In genomic region chr13:98591721-98592352, GRCh38 we compare ENCODE assay signal across 27 cellular contexts.
"Had no signal": no experiment of that assay in that cellular context is flagged by ENCODE, and none has a peak within 500 bp of the region (broad histone marks: within the 10 kb centered on the region; RNA-seq: fewer than 3 reads in every experiment).

No MANE protein-coding gene starts in this region.

- H3K27ac Mint-ChIP-seq: effector memory CD8-positive, alpha-beta T cell; naive thymus-derived CD4-positive, alpha-beta T cell; nephron; neural progenitor cell; progenitor cell of endocrine pancreas; stimulated activated naive CD8-positive, alpha-beta T cell treated with anti-CD3 and anti-CD28 coated beads, Interleukin-15, amount 100 ng/mL, for 72 hours had no signal

- H3K9ac ChIP-seq: neural progenitor cell, parathyroid adenoma had no signal

- H3K4me3 Mint-ChIP-seq: effector memory CD8-positive, alpha-beta T cell; naive thymus-derived CD4-positive, alpha-beta T cell; nephron; neural progenitor cell; stimulated activated naive CD8-positive, alpha-beta T cell treated with anti-CD3 and anti-CD28 coated beads, Interleukin-15, amount 100 ng/mL, for 72 hours had no signal

- H3K4me3 ChIP-seq: esophagus squamous epithelium, heart right ventricle, lower lobe of right lung, neural progenitor cell, right lobe of liver, smooth muscle cell, thyroid gland, upper lobe of left lung had no signal

- H3K9me3 Mint-ChIP-seq: effector memory CD8-positive, alpha-beta T cell had no signal

- DNase-seq: cortex of kidney; effector memory CD8-positive, alpha-beta T cell; erythroblast; esophagus squamous epithelium; foreskin melanocyte; glutamatergic neuron; heart right ventricle; hippocampal formation; islet precursor cell; kidney glomerular epithelial cell; left ventricle myocardium superior; lower lobe of right lung; naive thymus-derived CD4-positive, alpha-beta T cell; right lobe of liver; stimulated activated CD4-positive, alpha-beta T cell treated with anti-CD3 and anti-CD28 coated beads, Interleukin-12 subunit alpha, Interleukin-12 subunit beta, amount 100 ng/mL, for 4 hours; stimulated activated CD4-positive, alpha-beta T cell treated with anti-CD3 and anti-CD28 coated beads, Interleukin-1b, Interleukin-23, amount 100 ng/mL, for 48 hours; stimulated activated CD4-positive, alpha-beta T cell treated with anti-CD3 and anti-CD28 coated beads, Interleukin-4, amount 100 ng/mL, for 1 hour; stimulated activated CD8-positive, alpha-beta memory T cell treated with anti-CD3 and anti-CD28 coated beads, Interleukin-4, amount 100 ng/mL, for 48 hours; stimulated activated naive CD4-positive, alpha-beta T cell; stimulated activated naive CD8-positive, alpha-beta T cell treated with anti-CD3 and anti-CD28 coated beads, Interleukin-15, amount 100 ng/mL, for 72 hours; thyroid gland; upper lobe of left lung had no signal

- H3K27me3 ChIP-seq: esophagus squamous epithelium, heart right ventricle, neural progenitor cell, right lobe of liver, thyroid gland, upper lobe of left lung had no signal

- H3K27ac ChIP-seq: esophagus squamous epithelium, heart right ventricle, lower lobe of right lung, neural progenitor cell, parathyroid adenoma, right lobe of liver, thyroid gland, upper lobe of left lung had no signal

- H3K4me1 ChIP-seq: lower lobe of right lung, neural progenitor cell, parathyroid adenoma, right lobe of liver, thyroid gland, upper lobe of left lung had no signal

- H3K4me1 Mint-ChIP-seq: neural progenitor cell had no signal

- H3K9me3 ChIP-seq: lower lobe of right lung, right lobe of liver, thyroid gland, upper lobe of left lung had no signal

- ATAC-seq: effector memory CD8-positive, alpha-beta T cell; heart right ventricle; left ventricle myocardium superior; lower lobe of right lung; naive thymus-derived CD4-positive, alpha-beta T cell; stimulated activated naive CD8-positive, alpha-beta T cell treated with anti-CD3 and anti-CD28 coated beads, Interleukin-15, amount 100 ng/mL, for 72 hours had no signal

- H3K36me3 ChIP-seq: esophagus squamous epithelium, heart right ventricle, lower lobe of right lung, neural progenitor cell, right lobe of liver, thyroid gland, upper lobe of left lung had no signal

- H3K27me3 Mint-ChIP-seq: effector memory CD8-positive, alpha-beta T cell; naive thymus-derived CD4-positive, alpha-beta T cell; progenitor cell of endocrine pancreas; stimulated activated naive CD8-positive, alpha-beta T cell treated with anti-CD3 and anti-CD28 coated beads, Interleukin-15, amount 100 ng/mL, for 72 hours had no signal
